Comparison of ENCODE assay signal across 8 cellular contexts in the genomic region with DNA sequence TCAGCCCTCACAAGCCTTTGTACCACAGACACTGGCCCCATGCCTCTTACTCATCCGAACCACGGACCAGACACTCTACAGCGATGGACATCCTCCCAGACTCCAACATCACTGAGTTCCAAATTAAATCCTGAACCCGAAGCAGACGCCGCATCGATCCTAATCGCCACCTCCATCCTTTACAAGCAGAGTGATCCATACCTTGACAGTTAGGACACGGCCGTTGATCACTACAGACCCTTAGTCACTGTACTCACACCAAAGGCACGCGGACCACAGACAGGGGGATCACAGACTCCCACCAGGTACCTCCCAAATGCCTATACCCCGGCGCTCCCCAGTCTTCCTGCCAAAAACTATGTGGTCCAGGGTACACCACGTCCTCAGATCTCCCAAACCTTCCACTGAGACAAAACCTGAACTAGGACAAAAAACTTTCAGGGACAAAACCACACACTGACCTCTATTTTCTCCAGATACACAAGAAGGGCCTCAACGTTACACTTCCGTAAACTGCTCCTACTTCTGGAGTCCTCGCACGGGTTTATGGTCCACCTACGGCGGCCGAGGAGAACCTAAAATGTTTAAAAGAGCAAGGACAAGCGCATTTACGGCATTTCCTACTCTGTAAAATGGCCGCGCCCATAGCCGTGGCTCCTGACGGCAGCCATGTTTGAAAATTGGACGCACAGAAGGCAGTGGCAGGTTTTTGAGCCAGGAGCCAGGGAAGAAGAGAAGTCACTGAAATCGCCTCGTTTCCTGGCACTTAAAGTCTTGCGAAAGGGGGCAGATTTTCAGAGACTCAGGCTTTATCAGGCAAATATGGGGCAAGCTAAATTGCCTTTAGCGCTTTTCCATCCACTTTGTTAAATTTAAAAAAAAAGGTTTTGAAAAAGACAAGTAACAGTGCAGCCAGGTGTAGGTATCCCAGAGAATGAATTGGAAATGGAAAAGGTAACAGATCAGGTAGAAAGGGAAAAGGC. TPM values are rescaled to one million over a fixed set of nuclear protein-coding genes. Genes with fewer than 3 reads are reported as not detected.
DNase-seq lines count a peak whose midpoint lies in the region; ATAC-seq and TF ChIP-seq lines count a peak whose summit lies in the region.

Gene ZNF350, minus strand, starts transcription at position 532 of the 983 bp plus-strand sequence. CDS start 12,480 bp downstream, outside the sequence.

- POLR2A ChIA-PET in AG04449 (lab: Yijun Ruan, JAX), result no interaction called here

- CTCF ChIA-PET in AG04449 (lab: Yijun Ruan, JAX), result no interaction called here

- H3K4me1 ChIP-seq in effector memory CD4-positive, alpha-beta T cell (ENCODE audit: control insufficient read depth, insufficient read depth, low read length, poor library complexity, severe bottlenecking), result no peaks in the 10 kb centered on the region
- H3K4me1 ChIP-seq in lung (ENCODE audit: control insufficient read depth in 2 of 2, insufficient read depth in 2 of 2, low read length in 2 of 2), result peaks cover 0 to 8% of the 10 kb centered on the region in 2 donors

- DNase-seq in AG04449 (ENCODE audit: low read depth, low spot score), result peak; percentile 82
- peak; percentile 85 for DNase-seq in NCI-H774 (lab: John Stamatoyannopoulos, UW)
- DNase-seq in activated CD8-positive, alpha-beta memory T cell treated with anti-CD3 and anti-CD28 coated beads for 24 hours, result peak; percentile 90
- DNase-seq in effector memory CD4-positive, alpha-beta T cell, result peak; percentile 78 to 87 (median 82)
- DNase-seq in lung (ENCODE audit: low spot score), result peak; percentile 94
- peak; percentile 48 to 83 (median 74) for DNase-seq in stimulated activated CD4-positive, alpha-beta T cell treated with anti-CD3 and anti-CD28 coated beads, TNF-alpha, amount 100 ng/mL, for 4 hours (ENCODE audit: low read depth in 3 of 3)

- ATAC-seq in GM18873 (IDR thresholded peaks at IDR 0.05; ENCODE audit: low FRiP score, unreplicated experiment) (peak; percentile 69), HG03432 (IDR thresholded peaks at IDR 0.05; ENCODE audit: unreplicated experiment) (peak; percentile 82), lung (ENCODE audit: insufficient read depth, low FRiP score) (peak; percentile 100)

- no peaks in the 10 kb centered on the region for H3K27me3 ChIP-seq in effector memory CD4-positive, alpha-beta T cell (replicated peaks; ENCODE audit: control insufficient read depth, insufficient read depth, low read length, poor library complexity, severe bottlenecking)
- no peaks in the 10 kb centered on the region for H3K27me3 ChIP-seq in lung (ENCODE audit: control insufficient read depth, insufficient read depth)

- H3K4me3 ChIP-seq in AG04449 (ENCODE audit: low read depth, low read length) (peak within 1 kb of the TSS; percentile 96), lung (peak within 1 kb of the TSS; percentile 100)
- H3K4me3 ChIP-seq in effector memory CD4-positive, alpha-beta T cell (ENCODE audit: insufficient read depth, low read depth, low read length, poor library complexity, severe bottlenecking), result peak within 1 kb of the TSS; percentile 91

- WGBS in lung, 2 donors, result 2 to 4% methylated on average over 33 of the region's 33 CpGs

- peaks cover under 1% of the 10 kb centered on the region for H3K36me3 ChIP-seq in effector memory CD4-positive, alpha-beta T cell (ENCODE audit: control insufficient read depth, insufficient read depth, low read length)
- no peaks in the 10 kb centered on the region for H3K36me3 ChIP-seq in lung (ENCODE audit: control insufficient read depth in 2 of 2, insufficient read depth in 2 of 2, low read length in 2 of 2)

- TF ChIP-seq CTCF in AG04449 (IDR thresholded peaks at IDR 0.05; ENCODE audit: insufficient read depth, low read length, missing control alignments) (no peak), lung (IDR thresholded peaks at IDR 0.05; ENCODE audit: control extremely low read depth, extremely low read depth) (no peak)

- peak within 1 kb of the TSS; percentile 65 for H3K27ac ChIP-seq in effector memory CD4-positive, alpha-beta T cell (ENCODE audit: insufficient read depth, low read length, poor library complexity, severe bottlenecking)
- H3K27ac ChIP-seq in lung (ENCODE audit: low read depth in 1 of 2, low read length in 1 of 2), result peak within 1 kb of the TSS; percentile 70 to 91

- peaks cover 56% of the 10 kb centered on the region for H3K9me3 ChIP-seq in effector memory CD4-positive, alpha-beta T cell (ENCODE audit: control insufficient read depth, low read length)
- peaks cover 9 to 31% of the 10 kb centered on the region in 2 donors for H3K9me3 ChIP-seq in lung (ENCODE audit: control insufficient read depth in 2 of 2, insufficient read depth in 1 of 2, low read length in 1 of 2)

RNA-seq across cellular contexts. Expression of gene ZNF350, which starts in this region (rescaled TPM):
- 10 to 100 TPM in 1 of 2 donors, 1 to 10 TPM in 1; 8.7 to 14.4 TPM for total RNA-seq in lung
- polyA plus RNA-seq in lung, result 1 to 10 TPM; 7.3 to 8.2 TPM

Comparison
In these comparisons a context has a peak if more than half of its experiments do, and no peak if none do; other contexts are left out.
1. Peak in every context shown above with its lines: DNase-seq, ATAC-seq, H3K4me3 ChIP-seq and H3K27ac ChIP-seq.